8 cellular contexts compared by ENCODE assay signal in the genomic region with DNA sequence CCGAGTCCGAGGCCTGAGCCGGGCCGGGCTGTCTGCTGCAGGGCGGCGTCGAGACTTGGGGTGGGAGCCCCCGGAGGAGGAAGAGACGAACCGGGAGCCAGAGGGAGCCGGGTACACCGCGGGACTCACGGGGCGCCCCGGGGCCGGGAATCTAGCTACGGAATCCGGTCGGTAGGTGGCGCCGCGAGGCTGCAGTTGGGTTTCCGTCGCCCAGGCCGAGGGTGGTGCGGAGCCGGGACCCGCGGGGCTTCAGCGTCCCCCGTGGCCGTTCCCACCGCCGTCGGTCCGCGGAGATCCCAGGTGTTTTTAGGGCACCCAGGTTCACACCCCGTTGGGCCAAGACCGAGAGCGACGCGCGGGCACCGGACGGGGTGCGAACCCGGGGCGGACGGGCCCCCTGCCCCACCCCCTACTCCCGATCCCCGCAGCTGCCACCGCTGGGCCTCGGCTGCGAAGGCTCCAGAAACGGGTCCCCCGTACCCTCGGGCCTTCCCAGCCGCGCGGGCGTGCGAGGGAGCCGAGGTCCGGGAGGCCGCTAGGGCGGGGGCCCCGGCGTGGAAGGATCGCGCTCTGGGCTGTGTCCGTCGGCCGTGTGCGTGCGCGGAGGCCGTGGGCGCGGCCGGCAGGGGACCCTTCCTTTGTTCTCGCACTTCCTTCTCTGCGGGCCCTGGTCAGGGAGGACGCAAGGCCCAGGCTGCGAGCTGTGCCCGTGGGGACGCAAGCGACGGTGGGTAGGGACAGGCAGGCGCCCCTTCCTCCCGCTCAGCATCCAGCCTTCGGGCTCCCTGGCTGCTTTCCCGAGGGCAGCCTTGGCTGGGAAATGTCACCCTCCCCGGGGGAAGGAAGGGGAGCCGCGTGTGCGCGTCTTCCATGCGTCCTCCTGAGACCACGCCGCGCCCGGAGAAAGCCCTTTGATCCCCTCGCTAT.
DNase-seq lines count a peak whose midpoint lies in the region; ATAC-seq and TF ChIP-seq lines count a peak whose summit lies in the region.

No MANE protein-coding gene starts in this region.

- ATAC-seq in GM19372 (IDR thresholded peaks at IDR 0.05; ENCODE audit: low read depth, unreplicated experiment) (peak; percentile 51), heart left ventricle (peak; percentile 70 to 92 (median 88))
- ATAC-seq in activated naive CD8-positive, alpha-beta T cell treated with anti-CD3 and anti-CD28 coated beads, Interleukin-2, amount 10 ng/mL, durations not matched to agents 7 days and 5 days (ENCODE audit: low read depth) = peak; percentile 83

- H3K9me2 ChIP-seq in Loucy (replicated peaks; ENCODE audit: low read depth, low read length) = no peaks in the 10 kb centered on the region
- H3K9me2 ChIP-seq in SU-DHL-6 (replicated peaks; ENCODE audit: insufficient read depth, low read length) = no peaks in the 10 kb centered on the region

- TF ChIP-seq CTCF in Loucy (conservative IDR thresholded peaks at IDR 0.05; ENCODE audit: low read length) = peak; percentile 74
- TF ChIP-seq CTCF in SU-DHL-6 (IDR thresholded peaks at IDR 0.05; ENCODE audit: insufficient read depth, low read length, poor library complexity, severe bottlenecking) = peak; percentile 50
- peak; percentile 70 to 98 (median 92) for TF ChIP-seq CTCF in heart left ventricle (IDR thresholded peaks at IDR 0.05)
- TF ChIP-seq CTCF in transverse colon (IDR thresholded peaks at IDR 0.05) = peak; percentile 82 to 91 (median 82)

- no peak overlapping the region for H3K27ac Mint-ChIP-seq in activated naive CD8-positive, alpha-beta T cell treated with anti-CD3 and anti-CD28 coated beads, Interleukin-2, amount 10 ng/mL, durations not matched to agents 7 days and 5 days

- H3K9me3 ChIP-seq in Loucy (ENCODE audit: insufficient read depth, low read depth, low read length) (no peaks in the 10 kb centered on the region), SU-DHL-6 (ENCODE audit: insufficient read depth, low read length) (no peaks in the 10 kb centered on the region), heart left ventricle (no peaks in the 10 kb centered on the region), transverse colon (no peaks in the 10 kb centered on the region)

- no peaks in the 10 kb centered on the region for H4K20me1 ChIP-seq in Loucy (ENCODE audit: insufficient read depth, low read length, poor library complexity, severe bottlenecking)
- no peaks in the 10 kb centered on the region for H4K20me1 ChIP-seq in SU-DHL-6 (ENCODE audit: low read depth, low read length)

- H3K9ac ChIP-seq in Loucy (ENCODE audit: low read depth, low read length, poor library complexity, severe bottlenecking) (peak overlapping the region; percentile 58), SU-DHL-6 (ENCODE audit: low read length) (peak overlapping the region; percentile 39)

- peak overlapping the region; percentile 71 for H3K4me3 ChIP-seq in Loucy (ENCODE audit: low read length, poor library complexity, severe bottlenecking)
- peak overlapping the region; percentile 56 for H3K4me3 ChIP-seq in SU-DHL-6 (ENCODE audit: insufficient read depth, low read length, poor library complexity, severe bottlenecking)
- peak overlapping the region; percentile 36 to 77 (median 68) for H3K4me3 ChIP-seq in heart left ventricle
- H3K4me3 ChIP-seq in transverse colon = peak overlapping the region; percentile 36 to 62 (median 57)

- H3K4me2 ChIP-seq in Loucy (ENCODE audit: low read depth, low read length, poor library complexity, severe bottlenecking) (peak overlapping the region; percentile 65), SU-DHL-6 (ENCODE audit: low read depth, low read length, poor library complexity, severe bottlenecking) (peak overlapping the region; percentile 61)

- H3K27ac ChIP-seq in SU-DHL-6 (ENCODE audit: low read depth, low read length) = no peak overlapping the region
- H3K27ac ChIP-seq in heart left ventricle = peak overlapping the region in 7 of 12 donors; percentile 9 to 64 (median 42)
- H3K27ac ChIP-seq in transverse colon = peak overlapping the region; percentile 39 to 67 (median 58)

- H2AFZ ChIP-seq in Loucy (ENCODE audit: low read length) (peak overlapping the region; percentile 89), SU-DHL-6 (ENCODE audit: low read depth, low read length, severe bottlenecking) (peak overlapping the region; percentile 80)

- no peak for TF ChIP-seq POLR2A in heart left ventricle (IDR thresholded peaks at IDR 0.05)
- no peak for TF ChIP-seq POLR2A in transverse colon (IDR thresholded peaks at IDR 0.05)

- H3F3A ChIP-seq in Loucy (ENCODE audit: low read depth) (no peaks in the 10 kb centered on the region), SU-DHL-6 (ENCODE audit: insufficient read depth) (no peaks in the 10 kb centered on the region)

- H3K4me1 Mint-ChIP-seq in activated naive CD8-positive, alpha-beta T cell treated with anti-CD3 and anti-CD28 coated beads, Interleukin-2, amount 10 ng/mL, durations not matched to agents 7 days and 5 days = peaks cover 12% of the 10 kb centered on the region

- peaks cover 17% of the 10 kb centered on the region for H3K27me3 Mint-ChIP-seq in activated naive CD8-positive, alpha-beta T cell treated with anti-CD3 and anti-CD28 coated beads, Interleukin-2, amount 10 ng/mL, durations not matched to agents 7 days and 5 days

- H3K36me3 ChIP-seq in Loucy (ENCODE audit: insufficient read depth, low read length) (no peaks in the 10 kb centered on the region), SU-DHL-6 (ENCODE audit: low read length) (no peaks in the 10 kb centered on the region), heart left ventricle (no peaks in the 10 kb centered on the region), transverse colon (no peaks in the 10 kb centered on the region)

- TF ChIP-seq EP300 in transverse colon (IDR thresholded peaks at IDR 0.05; ENCODE audit: low read depth) = no peak

- H3K27me3 ChIP-seq in Loucy (ENCODE audit: insufficient read depth, low read length, poor library complexity, severe bottlenecking) (no peaks in the 10 kb centered on the region), SU-DHL-6 (ENCODE audit: low read length) (no peaks in the 10 kb centered on the region), heart left ventricle (peaks cover 0 to 3% (median 0%) of the 10 kb centered on the region in 9 donors), transverse colon (peaks cover 14% of the 10 kb centered on the region)

- DNase-seq in Ammon's horn (ENCODE audit: low spot score) (peak; percentile 66), heart left ventricle (peak; percentile 71 to 90 (median 78)), posterior cingulate gyrus (peak; percentile 58 to 96 (median 78)), transverse colon (peak; percentile 76)
- peak; percentile 88 for DNase-seq in activated naive CD8-positive, alpha-beta T cell treated with anti-CD3 and anti-CD28 coated beads, Interleukin-2, amount 10 ng/mL, durations not matched to agents 7 days and 5 days

- intact Hi-C loops in heart left ventricle (cut with DNase I) = loop anchor here (1.0 to 10.0 kb wide), 13 partner anchors 57 to 1084 kb away; no protein-coding TSS in a partner anchor
- intact Hi-C loops in posterior cingulate gyrus (cut with DNase I) = loop anchor here (2.0 to 5.0 kb wide), 5 partner anchors 224 to 1151 kb away; no protein-coding TSS in a partner anchor
- intact Hi-C loops in transverse colon (cut with DNase I; ENCODE audit: low total_unique reads) = loop anchor here (5.0 to 10.0 kb wide), 4 partner anchors 154 to 989 kb away; no protein-coding TSS in a partner anchor

- in situ Hi-C loops in transverse colon (cut with MboI; ENCODE audit: low pct_ligation_motif_present in 1 of 4, low pct_unique_long_range_greater_than_20kb in 1 of 4, low sequenced_read_pairs in 3 of 4) = loop anchor here (10.0 to 25.0 kb wide), 5 partner anchors 229 to 979 kb away; no protein-coding TSS in a partner anchor

- POLR2A ChIA-PET in activated naive CD8-positive, alpha-beta T cell treated with anti-CD3 and anti-CD28 coated beads, Interleukin-2, amount 10 ng/mL, durations not matched to agents 7 days and 5 days (lab: Charles Lee) = no interaction called here

- no peaks in the 10 kb centered on the region for H3K79me2 ChIP-seq in Loucy (ENCODE audit: insufficient read depth, low read length)
- H3K79me2 ChIP-seq in SU-DHL-6 (ENCODE audit: insufficient read depth, low read length) = no peaks in the 10 kb centered on the region

- peak overlapping the region; percentile 72 for H3K4me3 Mint-ChIP-seq in activated naive CD8-positive, alpha-beta T cell treated with anti-CD3 and anti-CD28 coated beads, Interleukin-2, amount 10 ng/mL, durations not matched to agents 7 days and 5 days

- WGBS in heart left ventricle, 4 donors = 4 to 23% (median 6%) methylated on average over 28 to 104 of the region's 104 CpGs
- WGBS in transverse colon (ENCODE audit: low coverage in 1 of 2), 2 donors = 7 to 50% methylated on average over 4 to 46 of the region's 104 CpGs

- H3K4me1 ChIP-seq in Loucy (ENCODE audit: insufficient read depth, low read length, poor library complexity, severe bottlenecking) (peaks cover 2% of the 10 kb centered on the region), heart left ventricle (peaks cover 0 to 13% (median 5%) of the 10 kb centered on the region in 12 donors), transverse colon (peaks cover 3 to 15% (median 9%) of the 10 kb centered on the region in 4 donors)

- no peaks in the 10 kb centered on the region for H3K9me3 Mint-ChIP-seq in activated naive CD8-positive, alpha-beta T cell treated with anti-CD3 and anti-CD28 coated beads, Interleukin-2, amount 10 ng/mL, durations not matched to agents 7 days and 5 days

- H3K36me3 Mint-ChIP-seq in activated naive CD8-positive, alpha-beta T cell treated with anti-CD3 and anti-CD28 coated beads, Interleukin-2, amount 10 ng/mL, durations not matched to agents 7 days and 5 days = no peaks in the 10 kb centered on the region
